Comparison of ENCODE assay signal across 14 cellular contexts in genomic region chr2:140639628-140640027, GRCh38.
DNase-seq lines count a peak whose midpoint lies in the region; ATAC-seq and FAIRE-seq lines count a peak whose summit lies in the region.
"Had no signal": no experiment of that assay in that cellular context is flagged by ENCODE, and none has a peak within 500 bp of the region (broad histone marks: within the 10 kb centered on the region; RNA-seq: fewer than 3 reads in every experiment).

No MANE protein-coding gene starts in this region.

- DNase-seq in MV-4-11 (lab: John Stamatoyannopoulos, UW) (peak; percentile 82), small intestine (no peak), SJCRH30 (no peak), NCI-H524 (lab: John Stamatoyannopoulos, UW) (no peak)
- DNase-seq: activated CD4-positive, alpha-beta memory T cell treated with anti-CD3 and anti-CD28 coated beads, Interleukin-2, amount 10 ng/mL, durations not matched to agents 7 days and 5 days; DMS 273 treated with DMSO at 0.1 percent for 48 hours; NCI-H1417; NCI-H82; stimulated activated CD4-positive, alpha-beta T cell treated with anti-CD3 and anti-CD28 coated beads, Interleukin-15, amount 100 ng/mL, for 24 hours had no signal

- H3K27me3 ChIP-seq in small intestine (ENCODE audit: control insufficient read depth in 2 of 2, insufficient read depth in 2 of 2, low read length in 2 of 2) (no peaks in the 10 kb centered on the region), SJCRH30 (no peaks in the 10 kb centered on the region)

- H3K4me1 ChIP-seq in small intestine (ENCODE audit: control insufficient read depth in 2 of 2, insufficient read depth in 1 of 2, low read depth in 1 of 2, low read length in 1 of 2) (no peaks in the 10 kb centered on the region), SJCRH30 (peaks cover 14% of the 10 kb centered on the region; the same call in 1 of the 2 replicates)

- no peak overlapping the region for H3K4me3 ChIP-seq in small intestine (ENCODE audit: low read depth in 1 of 2, low read length in 2 of 2)
- no peak overlapping the region for H3K4me3 ChIP-seq in SJCRH30
- H3K4me3 ChIP-seq: coronary artery had no signal

- H3K36me3 ChIP-seq in small intestine (ENCODE audit: control insufficient read depth in 2 of 2, insufficient read depth in 2 of 2, low read length in 2 of 2) = no peaks in the 10 kb centered on the region
- no peaks in the 10 kb centered on the region for H3K36me3 ChIP-seq in SJCRH30

- ATAC-seq in GM18498 (IDR thresholded peaks at IDR 0.05; ENCODE audit: unreplicated experiment) = peak; percentile 69
- peak; percentile 60 for ATAC-seq in GM19468 (IDR thresholded peaks at IDR 0.05; ENCODE audit: extremely low read depth, unreplicated experiment)
- peak; percentile 79 for ATAC-seq in HG03039 (IDR thresholded peaks at IDR 0.05; ENCODE audit: unreplicated experiment)
- ATAC-seq in GM18519 (IDR thresholded peaks at IDR 0.05; ENCODE audit: low FRiP score, unreplicated experiment) = no peak

- WGBS in small intestine, 3 donors = 76 to 83% (median 79%) methylated on average over 3 of the region's 3 CpGs

- H3K9me3 ChIP-seq in small intestine (ENCODE audit: control insufficient read depth, low read depth) (no peaks in the 10 kb centered on the region), SJCRH30 (replicated peaks) (no peaks in the 10 kb centered on the region)

- no peak for FAIRE-seq in small intestine (lab: Jason Lieb, UNC)

- H3K27ac ChIP-seq in small intestine (ENCODE audit: low read depth in 1 of 2, low read length in 1 of 2) (no peak overlapping the region), SJCRH30 (no peak overlapping the region)
- H3K27ac ChIP-seq: coronary artery had no signal
